In genomic region chr13:101190337-101190736, GRCh38 we compare ENCODE assay signal across 1 cellular context.
TF ChIP-seq lines count a peak whose summit lies in the region.

No MANE protein-coding gene starts in this region.

TF ChIP-seq in HepG2, 621 proteins besides CTCF, POLR2A, EP300 and RAD21 (continued from another document):
- no peak for TF ChIP-seq ZBTB4 (CRISPR knock-in tag; IDR thresholded peaks at IDR 0.05; ENCODE audit: borderline replicate concordance)
TF ChIP-seq in HepG2: peak in this region for 1.
